ENCODE assay signal across 2 cellular contexts in genomic region chr1:244296010-244296409, GRCh38.
TF ChIP-seq lines count a peak whose summit lies in the region.

No MANE protein-coding gene starts in this region.

TF ChIP-seq in endothelial cell of umbilical vein, 7 proteins besides CTCF, POLR2A, EP300 and RAD21:
- TF ChIP-seq JUN (IDR thresholded peaks at IDR 0.05; ENCODE audit: borderline replicate concordance, insufficient read depth, insufficient read length, low read depth) (no peak), MAX (IDR thresholded peaks at IDR 0.05; ENCODE audit: insufficient read depth, insufficient read length) (no peak), EZH2 (IDR thresholded peaks at IDR 0.05; ENCODE audit: borderline replicate concordance, low read depth, low read length, severe bottlenecking) (no peak), POLR2AphosphoS5 (IDR thresholded peaks at IDR 0.05; ENCODE audit: insufficient read depth, low read depth, low read length) (no peak), MYC (IDR thresholded peaks at IDR 0.05; ENCODE audit: low read depth, low read length) (no peak), FOS (IDR thresholded peaks at IDR 0.05; ENCODE audit: borderline replicate concordance, insufficient read depth, low read length) (no peak), GATA2 (IDR thresholded peaks at IDR 0.05; ENCODE audit: insufficient read depth, insufficient read length, low read depth, low read length) (no peak)

TF ChIP-seq in HepG2, 621 proteins besides CTCF, POLR2A, EP300 and RAD21:
- no peak for TF ChIP-seq ZNF770 (CRISPR knock-in tag; IDR thresholded peaks at IDR 0.05)
TF ChIP-seq in HepG2: peak in this region for 0.
